Comparison of ENCODE assay signal across 18 cellular contexts in the genomic region with DNA sequence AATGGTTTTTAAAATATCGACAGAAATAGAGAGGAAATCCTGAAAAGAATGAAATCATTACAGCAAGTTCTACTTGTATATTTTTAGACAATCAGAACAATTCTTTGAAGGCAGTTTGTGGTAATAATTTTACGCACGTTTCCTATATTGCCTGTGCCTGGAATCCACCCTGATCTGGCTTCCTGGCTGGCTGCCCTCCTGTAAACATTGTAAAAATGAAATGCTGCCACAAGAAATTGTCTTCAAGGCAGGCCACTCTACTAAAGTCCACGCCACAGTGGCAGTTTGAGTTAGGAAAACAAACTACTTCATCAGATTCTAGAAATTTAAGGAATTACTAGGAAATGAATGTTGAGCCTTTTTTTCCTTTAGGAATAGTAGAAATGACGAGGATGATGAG.
DNase-seq lines count a peak whose midpoint lies in the region; ATAC-seq and TF ChIP-seq lines count a peak whose summit lies in the region.
"Had no signal": no experiment of that assay in that cellular context is flagged by ENCODE, and none has a peak within 500 bp of the region (broad histone marks: within the 10 kb centered on the region; RNA-seq: fewer than 3 reads in every experiment).

No MANE protein-coding gene starts in this region.

- H3K4me1 ChIP-seq in HEK293 (ENCODE audit: control insufficient read depth, insufficient read depth, low read length): no peaks in the 10 kb centered on the region
- no peaks in the 10 kb centered on the region for H3K4me1 ChIP-seq in prostate gland (replicated peaks)
- H3K4me1 ChIP-seq in osteoblast (ENCODE audit: insufficient read depth, low read length): no peaks in the 10 kb centered on the region

- intact Hi-C loops in prostate gland (cut with DNase I): no loop called here
- intact Hi-C loops in Right ventricle myocardium superior (cut with DNase I): no loop called here
- intact Hi-C loops in lower leg skin (cut with DNase I; ENCODE audit: low total_unique reads): no loop called here

- H3K4me2 ChIP-seq in osteoblast (ENCODE audit: insufficient read depth, low read length): no peak overlapping the region

- no peaks in the 10 kb centered on the region for H3K27me3 ChIP-seq in MG63
- no peaks in the 10 kb centered on the region for H3K27me3 ChIP-seq in prostate gland (replicated peaks; ENCODE audit: insufficient read depth)
- H3K27me3 ChIP-seq in osteoblast (ENCODE audit: insufficient read depth, low read length): no peaks in the 10 kb centered on the region

- TF ChIP-seq POLR2A in prostate gland (IDR thresholded peaks at IDR 0.05) (no peak), lower leg skin (IDR thresholded peaks at IDR 0.05) (no peak)

- 12% methylated on average over 5 of the region's 5 CpGs for WGBS in prostate gland
- WGBS in lower leg skin, 2 donors: 25 to 32% methylated on average over 5 of the region's 5 CpGs

- DNase-seq in MG63: peak; percentile 23
- peak; percentile 10 for DNase-seq in fibroblast of peridontal ligament (ENCODE audit: extremely low read depth)
- peak; percentile 42 for DNase-seq in prostate gland (ENCODE audit: low spot score)
- DNase-seq in Right ventricle myocardium superior: no peak
- no peak for DNase-seq in lower leg skin (ENCODE audit: low spot score in 2 of 2)
- no peak for DNase-seq in osteoblast (ENCODE audit: insufficient read length, low spot score, missing footprints)
- DNase-seq: CD4-positive, alpha-beta T cell; DMS79; GDM1; GM23248; KG1; NCI-H1105 treated with DMSO at 0.1 percent for 48 hours; NCI-H1694 treated with DMSO at 0.1 percent for 48 hours; NCI-H345; NCI-H748 treated with DMSO at 0.1 percent for 48 hours had no signal

- ATAC-seq in Right ventricle myocardium superior (ENCODE audit: poor library complexity): no peak
- ATAC-seq: GM12878, HCT116 had no signal

- H3K36me3 ChIP-seq in HEK293 (ENCODE audit: control insufficient read depth in 2 of 2, insufficient read depth in 1 of 2, low read length in 2 of 2) (no peaks in the 10 kb centered on the region), MG63 (no peaks in the 10 kb centered on the region), prostate gland (no peaks in the 10 kb centered on the region), osteoblast (ENCODE audit: insufficient read depth, low read length) (no peaks in the 10 kb centered on the region)

- no peak for TF ChIP-seq CTCF in HEK293 (tag by site-specific recombination; IDR thresholded peaks at IDR 0.05)
- TF ChIP-seq CTCF in prostate gland (IDR thresholded peaks at IDR 0.05): no peak
- TF ChIP-seq CTCF in lower leg skin (IDR thresholded peaks at IDR 0.05): no peak
- TF ChIP-seq CTCF in osteoblast (IDR thresholded peaks at IDR 0.05; ENCODE audit: extremely low read depth, low read depth, low read length): no peak

- H3K27ac ChIP-seq in HEK293 (ENCODE audit: extremely low read depth, low read depth, low read length): no peak overlapping the region
- no peak overlapping the region for H3K27ac ChIP-seq in prostate gland
- H3K27ac ChIP-seq in osteoblast (ENCODE audit: low read depth, low read length): no peak overlapping the region
- H3K27ac ChIP-seq: GM23248 had no signal

- no peaks in the 10 kb centered on the region for H3K79me2 ChIP-seq in osteoblast (ENCODE audit: insufficient read depth, low read length)

- H4K20me1 ChIP-seq in osteoblast (ENCODE audit: insufficient read depth, low read length): no peaks in the 10 kb centered on the region

- H3K9me3 ChIP-seq in HEK293 (ENCODE audit: control insufficient read depth, insufficient read depth, low read depth, low read length) (no peaks in the 10 kb centered on the region), MG63 (no peaks in the 10 kb centered on the region), prostate gland (no peaks in the 10 kb centered on the region), osteoblast (ENCODE audit: low read depth, low read length) (no peaks in the 10 kb centered on the region)

- H3K4me3 ChIP-seq in HEK293 (ENCODE audit: low read depth, low read length) (no peak overlapping the region), MG63 (no peak overlapping the region), prostate gland (no peak overlapping the region), lower leg skin (ENCODE audit: low read depth, poor library complexity, severe bottlenecking) (no peak overlapping the region), osteoblast (ENCODE audit: insufficient read depth, low read length) (no peak overlapping the region)
- H3K4me3 ChIP-seq: GM12878, GM23248 had no signal

- CTCF ChIA-PET in HEK293 (lab: Yijun Ruan, JAX): no interaction called here

- POLR2A ChIA-PET in HEK293 (lab: Yijun Ruan, JAX): no interaction called here

- no peak overlapping the region for H2AFZ ChIP-seq in osteoblast (ENCODE audit: low read length)
- H2AFZ ChIP-seq: GM23248 had no signal

TF ChIP-seq in HEK293, 187 proteins besides CTCF, POLR2A, EP300 and RAD21:
- peak; percentile 72 for TF ChIP-seq PRDM6 (tag by site-specific recombination; IDR thresholded peaks at IDR 0.05)
- TF ChIP-seq ZNF677 (tag by site-specific recombination; IDR thresholded peaks at IDR 0.05): no peak
- TF ChIP-seq PRDM10 (tag by site-specific recombination; IDR thresholded peaks at IDR 0.05): no peak
TF ChIP-seq in HEK293: peak in this region for 1.

Comparison
In these comparisons a context has a peak if more than half of its experiments do, and no peak if none do; other contexts are left out.
1. DNase-seq: peak in MG63 (single experiment), fibroblast of peridontal ligament (single experiment) and prostate gland (single experiment); none in Right ventricle myocardium superior (single experiment), lower leg skin (0 of 2) and osteoblast (single experiment).